Comparison of ENCODE assay signal across 12 cellular contexts in the genomic region with DNA sequence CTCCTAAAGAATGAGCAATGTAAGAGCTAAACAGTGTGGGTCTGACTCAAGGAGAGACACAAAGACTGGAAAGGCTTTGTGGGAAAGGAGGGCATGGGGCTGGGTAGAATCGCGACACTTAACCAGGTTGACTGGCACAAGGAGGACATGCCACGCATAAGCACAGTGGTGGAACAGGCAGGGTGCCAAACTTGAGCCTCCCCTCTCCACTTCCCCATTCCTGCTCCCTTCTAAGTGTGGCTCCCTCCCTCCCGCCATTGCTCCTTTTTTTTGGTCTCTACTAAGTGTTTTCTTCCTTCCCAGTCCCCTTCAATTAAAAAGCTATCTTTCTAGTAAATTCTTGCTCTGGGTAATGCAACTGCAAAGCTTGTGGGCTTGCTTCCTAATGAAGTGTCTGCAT. TPM values are rescaled to one million over a fixed set of nuclear protein-coding genes. Genes with fewer than 3 reads are reported as not detected.
DNase-seq lines count a peak whose midpoint lies in the region; ATAC-seq and TF ChIP-seq lines count a peak whose summit lies in the region.
"Had no signal": no experiment of that assay in that cellular context is flagged by ENCODE, and none has a peak within 500 bp of the region (broad histone marks: within the 10 kb centered on the region; RNA-seq: fewer than 3 reads in every experiment).

No MANE protein-coding gene starts in this region.

- H3K9ac ChIP-seq in neuronal stem cell (ENCODE audit: low read depth, low read length, poor library complexity), result peak overlapping the region; percentile 14

- H3K4ac ChIP-seq in neuronal stem cell (ENCODE audit: low read length), result no peak overlapping the region

- no peaks in the 10 kb centered on the region for H3K79me1 ChIP-seq in neuronal stem cell (ENCODE audit: low read depth, low read length)

- H3K4me3 ChIP-seq in esophagus squamous epithelium, result no peak overlapping the region
- H3K4me3 ChIP-seq in neuronal stem cell (ENCODE audit: low read length in 2 of 2), result no peak overlapping the region

- H4K8ac ChIP-seq in neuronal stem cell (ENCODE audit: low read depth, low read length), result no peak overlapping the region

- no peaks in the 10 kb centered on the region for H3K27me3 Mint-ChIP-seq in stimulated activated naive B cell treated with anti-CD40 and anti-IgM and Interleukin-4, amounts not matched to agents 10 μg/mL and 1 μg/mL and 100 μg/mL, for 72 hours
- H3K27me3 Mint-ChIP-seq: activated CD4-positive, alpha-beta memory T cell treated with anti-CD3 and anti-CD28 coated beads for 36 hours; activated naive CD8-positive, alpha-beta T cell treated with anti-CD3 and anti-CD28 coated beads, Interleukin-2, amount 50 U/mL, for 24 hours; effector memory CD8-positive, alpha-beta T cell had no signal

- no peak overlapping the region for H2BK120ac ChIP-seq in neuronal stem cell (ENCODE audit: low read depth, low read length)

- H3K4me1 ChIP-seq in esophagus squamous epithelium, result peaks cover 15 to 60% (median 32%) of the 10 kb centered on the region in 3 donors
- H3K4me1 ChIP-seq in neuronal stem cell (ENCODE audit: control insufficient read depth in 2 of 2, insufficient read depth in 1 of 2, low read depth in 1 of 2, low read length in 2 of 2), result peaks cover 6 to 18% of the 10 kb centered on the region in 2 donors

- WGBS in esophagus squamous epithelium, 2 donors, result 76 to 81% methylated on average over 4 of the region's 4 CpGs
- WGBS in neuronal stem cell (ENCODE audit: extremely low coverage in 2 of 2, insufficient read length in 2 of 2, insufficient replicate concordance in 1 of 2), 2 donors, result no CpG with 5 or more reads among the region's 4 CpGs

- peak overlapping the region in 3 of 4 donors; percentile 70 to 92 (median 85) for H3K27ac ChIP-seq in esophagus squamous epithelium
- no peak overlapping the region for H3K27ac ChIP-seq in neuronal stem cell (replicated peaks; ENCODE audit: low read length)

- DNase-seq in Right ventricle myocardium inferior (ENCODE audit: missing footprints) (peak; percentile 81), cardiac septum (ENCODE audit: low spot score) (no peak), esophagus squamous epithelium (lab: John Stamatoyannopoulos, UW) (no peak), neuronal stem cell (ENCODE audit: low spot score) (no peak), AG08396 (ENCODE audit: low spot score) (no peak), AG08395 (ENCODE audit: low spot score) (no peak)
- no peak for DNase-seq in stimulated activated naive B cell treated with anti-CD40 and anti-IgM and Interleukin-4, amounts not matched to agents 10 μg/mL and 1 μg/mL and 100 μg/mL, for 72 hours
- DNase-seq: activated CD4-positive, alpha-beta memory T cell treated with anti-CD3 and anti-CD28 coated beads for 36 hours; activated naive CD8-positive, alpha-beta T cell treated with anti-CD3 and anti-CD28 coated beads, Interleukin-2, amount 50 U/mL, for 24 hours; effector memory CD8-positive, alpha-beta T cell; stimulated activated CD4-positive, alpha-beta T cell treated with anti-CD3 and anti-CD28 coated beads, Interleukin-12 subunit alpha, Interleukin-12 subunit beta, amount 100 ng/mL, for 4 hours had no signal

- H3K36me3 Mint-ChIP-seq in stimulated activated naive B cell treated with anti-CD40 and anti-IgM and Interleukin-4, amounts not matched to agents 10 μg/mL and 1 μg/mL and 100 μg/mL, for 72 hours, result peaks cover 31 to 64% of the 10 kb centered on the region in 2 donors

- H3K9me3 ChIP-seq in esophagus squamous epithelium (no peaks in the 10 kb centered on the region), neuronal stem cell (replicated peaks in 1 of 2; ENCODE audit: control insufficient read depth in 2 of 2, insufficient read depth in 1 of 2, low read depth in 1 of 2, low read length in 2 of 2) (no peaks in the 10 kb centered on the region)

- no peak overlapping the region for H3K18ac ChIP-seq in neuronal stem cell (ENCODE audit: low read length)

- intact Hi-C loops in Right ventricle myocardium inferior (cut with DNase I) (loop anchor here (5.0 kb wide), 1 partner anchor 216 kb away; no protein-coding TSS in a partner anchor), cardiac septum (cut with DNase I) (loop anchor here (5.0 kb wide), 1 partner anchor 66 kb away; no protein-coding TSS in a partner anchor), esophagus squamous epithelium (cut with DNase I) (no loop called here)

- no peak overlapping the region for H3K4me3 Mint-ChIP-seq in stimulated activated naive B cell treated with anti-CD40 and anti-IgM and Interleukin-4, amounts not matched to agents 10 μg/mL and 1 μg/mL and 100 μg/mL, for 72 hours
- H3K4me3 Mint-ChIP-seq: activated CD4-positive, alpha-beta memory T cell treated with anti-CD3 and anti-CD28 coated beads for 36 hours; activated naive CD8-positive, alpha-beta T cell treated with anti-CD3 and anti-CD28 coated beads, Interleukin-2, amount 50 U/mL, for 24 hours; effector memory CD8-positive, alpha-beta T cell had no signal

- no peak overlapping the region for H2AK5ac ChIP-seq in neuronal stem cell (ENCODE audit: low read depth, low read length)

- TF ChIP-seq POLR2A in esophagus squamous epithelium (IDR thresholded peaks at IDR 0.05), result no peak

- H3K27ac Mint-ChIP-seq in stimulated activated naive B cell treated with anti-CD40 and anti-IgM and Interleukin-4, amounts not matched to agents 10 μg/mL and 1 μg/mL and 100 μg/mL, for 72 hours, result no peak overlapping the region
- H3K27ac Mint-ChIP-seq: activated CD4-positive, alpha-beta memory T cell treated with anti-CD3 and anti-CD28 coated beads for 36 hours; activated naive CD8-positive, alpha-beta T cell treated with anti-CD3 and anti-CD28 coated beads, Interleukin-2, amount 50 U/mL, for 24 hours had no signal

- H3K27me3 ChIP-seq in esophagus squamous epithelium, result no peaks in the 10 kb centered on the region
- H3K27me3 ChIP-seq in neuronal stem cell (ENCODE audit: control insufficient read depth in 3 of 3, insufficient read depth in 3 of 3, low read depth in 1 of 3, low read length in 3 of 3), result no peaks in the 10 kb centered on the region

- H3K36me3 ChIP-seq in esophagus squamous epithelium (peaks cover 0 to 36% (median 0%) of the 10 kb centered on the region in 3 donors), neuronal stem cell (replicated peaks in 1 of 2; ENCODE audit: control insufficient read depth in 2 of 2, insufficient read depth in 2 of 2, low read length in 2 of 2) (no peaks in the 10 kb centered on the region)

- H3K4me2 ChIP-seq in neuronal stem cell (ENCODE audit: insufficient read depth, low read length, poor library complexity, severe bottlenecking), result no peak overlapping the region

- no peak overlapping the region for H3K14ac ChIP-seq in neuronal stem cell (ENCODE audit: low read length)

- H2BK5ac ChIP-seq in neuronal stem cell (ENCODE audit: low read length), result no peak overlapping the region

- H2BK12ac ChIP-seq in neuronal stem cell (ENCODE audit: low read length), result no peak overlapping the region

- H3K4me1 Mint-ChIP-seq in stimulated activated naive B cell treated with anti-CD40 and anti-IgM and Interleukin-4, amounts not matched to agents 10 μg/mL and 1 μg/mL and 100 μg/mL, for 72 hours, result peaks cover 4 to 5% of the 10 kb centered on the region in 2 donors

- no peak overlapping the region for H2AFZ ChIP-seq in neuronal stem cell (ENCODE audit: low read length)

- ATAC-seq in Right ventricle myocardium inferior (no peak), GM21576 (IDR thresholded peaks at IDR 0.05; ENCODE audit: unreplicated experiment) (no peak)
- no peak for ATAC-seq in stimulated activated naive B cell treated with anti-CD40 and anti-IgM and Interleukin-4, amounts not matched to agents 10 μg/mL and 1 μg/mL and 100 μg/mL, for 72 hours (replicated peaks)
- ATAC-seq: activated naive CD8-positive, alpha-beta T cell treated with anti-CD3 and anti-CD28 coated beads, Interleukin-2, amount 50 U/mL, for 24 hours; effector memory CD8-positive, alpha-beta T cell had no signal

- no peak overlapping the region for H2BK15ac ChIP-seq in neuronal stem cell (ENCODE audit: low read length)

- H3K23ac ChIP-seq in neuronal stem cell (ENCODE audit: low read depth, low read length, poor library complexity), result no peak overlapping the region

- H4K91ac ChIP-seq in neuronal stem cell (ENCODE audit: low read depth, low read length, poor library complexity), result no peak overlapping the region

- no peaks in the 10 kb centered on the region for H3K9me3 Mint-ChIP-seq in stimulated activated naive B cell treated with anti-CD40 and anti-IgM and Interleukin-4, amounts not matched to agents 10 μg/mL and 1 μg/mL and 100 μg/mL, for 72 hours
- H3K9me3 Mint-ChIP-seq: activated CD4-positive, alpha-beta memory T cell treated with anti-CD3 and anti-CD28 coated beads for 36 hours; activated naive CD8-positive, alpha-beta T cell treated with anti-CD3 and anti-CD28 coated beads, Interleukin-2, amount 50 U/mL, for 24 hours; effector memory CD8-positive, alpha-beta T cell had no signal

- TF ChIP-seq CTCF in esophagus squamous epithelium (IDR thresholded peaks at IDR 0.05), result no peak

RNA-seq across cellular contexts. Expression of a gene that starts 40.3 kb away (rescaled TPM):
- total RNA-seq in Right ventricle myocardium inferior (51.1 TPM), cardiac septum (41.4 TPM), esophagus squamous epithelium (10 to 100 TPM; 26.6 to 87.7 (median 41.8) TPM)
- 39.5 TPM for polyA plus RNA-seq in neuronal stem cell (2013, experiment 1 of 2)
- polyA plus RNA-seq in neuronal stem cell (2013, experiment 2 of 2), result 40.0 TPM
